Comparison of ENCODE assay signal across 3 cellular contexts in genomic region chr12:108618953-108619274, GRCh38. TPM values are rescaled to one million over a fixed set of nuclear protein-coding genes. Genes with fewer than 3 reads are reported as not detected.
"Had no signal": no experiment of that assay in that cellular context is flagged by ENCODE, and none has a peak within 500 bp of the region (broad histone marks: within the 10 kb centered on the region; RNA-seq: fewer than 3 reads in every experiment).

No MANE protein-coding gene starts in this region.

RNA-seq across cellular contexts. Expression of gene TMEM119, which starts 21.0 kb away (rescaled TPM):
- total RNA-seq: kidney epithelial cell, SK-MEL-5 had no signal
- polyA plus RNA-seq: mammary epithelial cell had no signal
